9 cellular contexts compared by ENCODE assay signal in the genomic region with DNA sequence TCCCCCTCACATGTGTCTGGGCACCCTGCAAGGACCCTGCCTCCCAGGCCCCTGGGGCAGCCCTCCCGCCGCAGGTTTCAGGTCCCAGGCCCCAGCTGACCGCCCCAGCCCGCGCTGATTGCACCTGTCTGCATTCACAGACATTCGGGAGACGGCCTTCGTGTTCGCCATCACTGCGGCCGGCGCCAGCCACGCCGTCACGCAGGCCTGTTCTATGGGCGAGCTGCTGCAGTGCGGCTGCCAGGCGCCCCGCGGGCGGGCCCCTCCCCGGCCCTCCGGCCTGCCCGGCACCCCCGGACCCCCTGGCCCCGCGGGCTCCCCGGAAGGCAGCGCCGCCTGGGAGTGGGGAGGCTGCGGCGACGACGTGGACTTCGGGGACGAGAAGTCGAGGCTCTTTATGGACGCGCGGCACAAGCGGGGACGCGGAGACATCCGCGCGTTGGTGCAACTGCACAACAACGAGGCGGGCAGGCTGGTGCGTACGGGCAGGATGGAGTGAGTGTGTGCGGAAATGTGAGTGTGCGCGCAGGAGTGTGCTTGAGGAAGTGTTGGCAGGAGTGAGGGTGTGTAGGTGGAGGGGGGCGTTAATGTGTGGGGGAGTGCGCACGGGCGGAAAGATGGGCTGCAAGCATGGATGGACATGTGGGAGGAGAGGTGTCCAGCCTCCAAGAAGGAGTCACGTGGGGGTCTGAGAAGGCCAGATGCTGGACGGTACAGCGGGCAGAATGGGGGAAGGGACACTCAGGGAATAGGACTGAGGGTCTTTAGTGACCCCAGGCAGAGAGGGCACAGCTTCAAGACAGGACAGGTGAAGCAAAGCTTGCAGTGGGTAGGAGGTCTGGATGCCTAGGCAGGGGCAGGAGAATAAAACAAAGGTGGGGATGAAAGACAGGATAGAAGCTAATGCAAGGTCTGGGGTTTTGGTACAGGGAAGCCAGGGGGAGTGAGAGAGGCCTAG. TPM values are rescaled to one million over a fixed set of nuclear protein-coding genes. Genes with fewer than 3 reads are reported as not detected.
DNase-seq lines count a peak whose midpoint lies in the region; ATAC-seq and TF ChIP-seq lines count a peak whose summit lies in the region.
"Had no signal": no experiment of that assay in that cellular context is flagged by ENCODE, and none has a peak within 500 bp of the region (broad histone marks: within the 10 kb centered on the region; RNA-seq: fewer than 3 reads in every experiment).

No MANE protein-coding gene starts in this region.

- ATAC-seq in activated naive CD8-positive, alpha-beta T cell treated with anti-CD3 and anti-CD28 coated beads, Interleukin-2, amount 50 U/mL, for 24 hours: no peak
- no peak for ATAC-seq in HG03159 (IDR thresholded peaks at IDR 0.05; ENCODE audit: unreplicated experiment)
- no peak for ATAC-seq in GM19328 (IDR thresholded peaks at IDR 0.05; ENCODE audit: unreplicated experiment)

- peak overlapping the region; percentile 73 to 91 (median 76) for H3K4me3 Mint-ChIP-seq in CD8-positive, alpha-beta memory T cell
- H3K4me3 Mint-ChIP-seq in activated naive CD8-positive, alpha-beta T cell treated with anti-CD3 and anti-CD28 coated beads, Interleukin-2, amount 50 U/mL, for 24 hours: peak overlapping the region; percentile 64
- peak overlapping the region; percentile 64 for H3K4me3 Mint-ChIP-seq in nephron progenitor cell

- H3K9me3 ChIP-seq in CD8-positive, alpha-beta memory T cell (ENCODE audit: low read length): no peaks in the 10 kb centered on the region

- no peaks in the 10 kb centered on the region for H3K9me3 Mint-ChIP-seq in CD8-positive, alpha-beta memory T cell
- H3K9me3 Mint-ChIP-seq in activated naive CD8-positive, alpha-beta T cell treated with anti-CD3 and anti-CD28 coated beads, Interleukin-2, amount 50 U/mL, for 24 hours: no peaks in the 10 kb centered on the region
- peaks cover 5% of the 10 kb centered on the region for H3K9me3 Mint-ChIP-seq in nephron progenitor cell

- in situ Hi-C loops in brain microvascular endothelial cell (cut with HindIII; ENCODE audit: low pct_ligation_motif_present, low sequenced_read_pairs): no loop called here

- H3K27me3 ChIP-seq in CD8-positive, alpha-beta memory T cell (ENCODE audit: insufficient read depth, low read length, poor library complexity, severe bottlenecking): peaks cover 19% of the 10 kb centered on the region
- H3K27me3 ChIP-seq in H7 (ENCODE audit: control insufficient read depth, insufficient read depth, low read length): peaks cover 99% of the 10 kb centered on the region
- peaks cover 77% of the 10 kb centered on the region for H3K27me3 ChIP-seq in brain microvascular endothelial cell (replicated peaks)

- POLR2A ChIA-PET in CD8-positive, alpha-beta memory T cell (lab: Charles Lee): no interaction called here

- peaks cover 21 to 35% (median 25%) of the 10 kb centered on the region in 3 donors for H3K4me1 Mint-ChIP-seq in CD8-positive, alpha-beta memory T cell
- H3K4me1 Mint-ChIP-seq in activated naive CD8-positive, alpha-beta T cell treated with anti-CD3 and anti-CD28 coated beads, Interleukin-2, amount 50 U/mL, for 24 hours: peaks cover 18% of the 10 kb centered on the region
- peaks cover 28% of the 10 kb centered on the region for H3K4me1 Mint-ChIP-seq in nephron progenitor cell

- H3K36me3 Mint-ChIP-seq in CD8-positive, alpha-beta memory T cell: no peaks in the 10 kb centered on the region
- H3K36me3 Mint-ChIP-seq in activated naive CD8-positive, alpha-beta T cell treated with anti-CD3 and anti-CD28 coated beads, Interleukin-2, amount 50 U/mL, for 24 hours (ENCODE audit: low read depth): no peaks in the 10 kb centered on the region
- no peaks in the 10 kb centered on the region for H3K36me3 Mint-ChIP-seq in nephron progenitor cell (ENCODE audit: low read depth)

- H3K36me3 ChIP-seq in CD8-positive, alpha-beta memory T cell (ENCODE audit: insufficient read depth, low read length): no peaks in the 10 kb centered on the region
- H3K36me3 ChIP-seq in H7 (replicated peaks; ENCODE audit: control insufficient read depth, insufficient read depth, low read length): no peaks in the 10 kb centered on the region
- no peaks in the 10 kb centered on the region for H3K36me3 ChIP-seq in brain microvascular endothelial cell (replicated peaks)

- H3K27me3 Mint-ChIP-seq in CD8-positive, alpha-beta memory T cell: peaks cover 39 to 71% of the 10 kb centered on the region in 2 donors
- peaks cover 65% of the 10 kb centered on the region for H3K27me3 Mint-ChIP-seq in activated naive CD8-positive, alpha-beta T cell treated with anti-CD3 and anti-CD28 coated beads, Interleukin-2, amount 50 U/mL, for 24 hours
- H3K27me3 Mint-ChIP-seq in nephron progenitor cell (ENCODE audit: low read depth, poor library complexity): peaks cover 100% of the 10 kb centered on the region

- TF ChIP-seq CTCF in nephron progenitor cell (IDR thresholded peaks at IDR 0.05) (no peak), brain microvascular endothelial cell (IDR thresholded peaks at IDR 0.05; ENCODE audit: low read depth, low read length, missing control alignments) (no peak)

- CTCF ChIA-PET in CD8-positive, alpha-beta memory T cell (lab: Charles Lee): interaction anchor here (0.9 to 23.1 kb wide), 5 partner anchors 8 to 109 kb away, joined by 3 to 1010 read pairs (median 5); no protein-coding TSS in a partner anchor

- H3K4me1 ChIP-seq in CD8-positive, alpha-beta memory T cell (ENCODE audit: insufficient read depth, low read length): peaks cover 25% of the 10 kb centered on the region

- H3K27ac Mint-ChIP-seq in CD8-positive, alpha-beta memory T cell: peak overlapping the region in 3 of 8 donors; percentile 44 to 51 (median 50)
- no peak overlapping the region for H3K27ac Mint-ChIP-seq in activated naive CD8-positive, alpha-beta T cell treated with anti-CD3 and anti-CD28 coated beads, Interleukin-2, amount 50 U/mL, for 24 hours
- H3K27ac Mint-ChIP-seq in nephron progenitor cell: no peak overlapping the region

- H3K4me3 ChIP-seq in CD8-positive, alpha-beta memory T cell (ENCODE audit: low read length): peak overlapping the region; percentile 20
- no peak overlapping the region for H3K4me3 ChIP-seq in H7 (ENCODE audit: insufficient read depth, low read depth, low read length)
- H3K4me3 ChIP-seq in brain microvascular endothelial cell (ENCODE audit: low read depth, low read length): no peak overlapping the region

- DNase-seq in CD8-positive, alpha-beta memory T cell: no peak
- DNase-seq in H7 (peak; percentile 71), nephron progenitor cell (no peak), NCI-H345 treated with DMSO at 0.1 percent for 48 hours (lab: John Stamatoyannopoulos, UW; ENCODE audit: unreplicated experiment) (no peak), brain microvascular endothelial cell (no peak)
- no peak for DNase-seq in activated naive CD8-positive, alpha-beta T cell treated with anti-CD3 and anti-CD28 coated beads, Interleukin-2, amount 50 U/mL, for 24 hours

- no peak overlapping the region for H3K27ac ChIP-seq in CD8-positive, alpha-beta memory T cell (ENCODE audit: low read depth, low read length)
- no peak overlapping the region for H3K27ac ChIP-seq in brain microvascular endothelial cell

RNA-seq across cellular contexts. Expression of gene WNT10A, which starts 9.0 kb away (rescaled TPM):
- 1 to 10 TPM; 1.0 to 1.5 TPM for total RNA-seq in CD8-positive, alpha-beta memory T cell
- polyA plus RNA-seq in CD8-positive, alpha-beta memory T cell: 1.1 TPM
- 0.33 TPM in 1 of 2 replicates, not detected in the other for total RNA-seq in H7 (2014; rRNA removed; shearing (Covaris generic))

RNA-seq across cellular contexts. Expression of gene WNT6, which starts 12.0 kb away (rescaled TPM):
- under 1 TPM; 0.27 to 0.42 TPM for total RNA-seq in CD8-positive, alpha-beta memory T cell
- polyA plus RNA-seq in CD8-positive, alpha-beta memory T cell: 0.39 TPM
- total RNA-seq in H7 (2014; rRNA removed; shearing (Covaris generic)): not detected in 2 replicates

RNA-seq across cellular contexts. Expression of gene PRKAG3, which starts 40.0 kb away (rescaled TPM):
- total RNA-seq in CD8-positive, alpha-beta memory T cell: not detected
- not detected for polyA plus RNA-seq in CD8-positive, alpha-beta memory T cell
- not detected in 2 replicates for total RNA-seq in H7 (2014; rRNA removed; shearing (Covaris generic))
- total RNA-seq: liver had no signal
